Comparison of ENCODE assay signal across 13 cellular contexts in genomic region chr22:17201285-17201945, GRCh38. TPM values are rescaled to one million over a fixed set of nuclear protein-coding genes. Genes with fewer than 3 reads are reported as not detected.
DNase-seq lines count a peak whose midpoint lies in the region; ATAC-seq and TF ChIP-seq lines count a peak whose summit lies in the region.
"Had no signal": no experiment of that assay in that cellular context is flagged by ENCODE, and none has a peak within 500 bp of the region (broad histone marks: within the 10 kb centered on the region; RNA-seq: fewer than 3 reads in every experiment).

No MANE protein-coding gene starts in this region.

- ATAC-seq in body of pancreas (peak; percentile 44), right lobe of liver (peak; percentile 89 to 95 (median 92))
- ATAC-seq: esophagus mucosa had no signal

- H3K4me3 ChIP-seq in HUES48 (ENCODE audit: low read depth, low read length) (no peak overlapping the region), body of pancreas (no peak overlapping the region), right lobe of liver (peak overlapping the region in 1 of 3 donors; percentile 1), ascending aorta (no peak overlapping the region)

- H3K4me3 Mint-ChIP-seq in activated T-helper 1 cell treated with anti-CD3 and anti-CD28 coated beads, Interleukin-12 subunit alpha, Interleukin-12 subunit beta, Interleukin-2, Interleukin-4 antibody, amounts not matched to agents 30 ng/mL and 10 ng/mL and 1 ng/mL, durations not matched to agents 14 hours and 24 hours and 36 hours, result no peak overlapping the region
- H3K4me3 Mint-ChIP-seq: naive B cell had no signal

- 8 to 14% methylated on average over 8 of the region's 8 CpGs for WGBS in body of pancreas, 2 donors
- WGBS in right lobe of liver (ENCODE audit: insufficient coverage, low coverage, low lambda C conversion rate, missing lambda C conversion rate), result 22% methylated on average over 8 of the region's 8 CpGs

- H3K27me3 ChIP-seq in HUES48 (ENCODE audit: control insufficient read depth, insufficient read depth, low read length) (no peaks in the 10 kb centered on the region), body of pancreas (peaks cover 0 to 10% of the 10 kb centered on the region in 2 donors), right lobe of liver (no peaks in the 10 kb centered on the region), ascending aorta (no peaks in the 10 kb centered on the region)

- no peak overlapping the region for H3K9ac ChIP-seq in HUES48 (ENCODE audit: low read depth, low read length)

- H3K4me1 ChIP-seq in HUES48 (ENCODE audit: control insufficient read depth, insufficient read depth, low read length) (peaks cover 36% of the 10 kb centered on the region), body of pancreas (peaks cover 5% of the 10 kb centered on the region), right lobe of liver (peaks cover 0 to 6% (median 3%) of the 10 kb centered on the region in 4 donors), ascending aorta (no peaks in the 10 kb centered on the region)

- TF ChIP-seq POLR2A in body of pancreas (IDR thresholded peaks at IDR 0.05) (no peak), right lobe of liver (IDR thresholded peaks at IDR 0.05) (no peak)

- intact Hi-C loops in body of pancreas (cut with DNase I) (no loop called here), right lobe of liver (cut with DNase I) (loop anchor here in 1 of 2 donors (10.0 kb wide), 1 partner anchor 303 kb away; no protein-coding TSS in a partner anchor), ascending aorta (cut with DNase I) (no loop called here)
- intact Hi-C loops in activated T-helper 1 cell treated with anti-CD3 and anti-CD28 coated beads, Interleukin-12 subunit alpha, Interleukin-12 subunit beta, Interleukin-2, Interleukin-4 antibody, amounts not matched to agents 30 ng/mL and 10 ng/mL and 1 ng/mL, durations not matched to agents 14 hours and 24 hours and 36 hours (cut with micrococcal nuclease), result no loop called here

- DNase-seq in Ammon's horn (ENCODE audit: low spot score), result peak; percentile 62
- DNase-seq in body of pancreas, result peak in 3 of 4 donors; percentile 22 to 34 (median 29)
- DNase-seq in right lobe of liver, result peak in 1 of 3 donors; percentile 57
- no peak for DNase-seq in ascending aorta (ENCODE audit: low spot score in 2 of 2)
- DNase-seq in NCI-H1436 (lab: John Stamatoyannopoulos, UW), result no peak
- DNase-seq in NOMO-1 treated with DMSO at 0.1 percent for 48 hours (lab: John Stamatoyannopoulos, UW; ENCODE audit: unreplicated experiment), result no peak
- DNase-seq in activated T-helper 1 cell treated with anti-CD3 and anti-CD28 coated beads, Interleukin-12 subunit alpha, Interleukin-12 subunit beta, Interleukin-2, Interleukin-4 antibody, amounts not matched to agents 30 ng/mL and 10 ng/mL and 1 ng/mL, durations not matched to agents 14 hours and 24 hours and 36 hours (ENCODE audit: low spot score), result no peak
- DNase-seq: activated naive CD4-positive, alpha-beta T cell treated with Interleukin-2 at 50 U/mL for 16 hours; DMS79; naive B cell; T1000 had no signal

- H3K4me1 Mint-ChIP-seq in activated T-helper 1 cell treated with anti-CD3 and anti-CD28 coated beads, Interleukin-12 subunit alpha, Interleukin-12 subunit beta, Interleukin-2, Interleukin-4 antibody, amounts not matched to agents 30 ng/mL and 10 ng/mL and 1 ng/mL, durations not matched to agents 14 hours and 24 hours and 36 hours (ENCODE audit: low read depth), result no peaks in the 10 kb centered on the region

- no peaks in the 10 kb centered on the region for H3K27me3 Mint-ChIP-seq in activated T-helper 1 cell treated with anti-CD3 and anti-CD28 coated beads, Interleukin-12 subunit alpha, Interleukin-12 subunit beta, Interleukin-2, Interleukin-4 antibody, amounts not matched to agents 30 ng/mL and 10 ng/mL and 1 ng/mL, durations not matched to agents 14 hours and 24 hours and 36 hours (ENCODE audit: insufficient read depth)
- H3K27me3 Mint-ChIP-seq: naive B cell had no signal

- no peaks in the 10 kb centered on the region for H3K9me3 Mint-ChIP-seq in activated T-helper 1 cell treated with anti-CD3 and anti-CD28 coated beads, Interleukin-12 subunit alpha, Interleukin-12 subunit beta, Interleukin-2, Interleukin-4 antibody, amounts not matched to agents 30 ng/mL and 10 ng/mL and 1 ng/mL, durations not matched to agents 14 hours and 24 hours and 36 hours
- H3K9me3 Mint-ChIP-seq: naive B cell had no signal

- peak in 6 of 7 experiments; percentile 22 to 62 (median 44) for TF ChIP-seq CTCF in body of pancreas (IDR thresholded peaks at IDR 0.05)
- peak; percentile 53 to 68 (median 56) for TF ChIP-seq CTCF in right lobe of liver (IDR thresholded peaks at IDR 0.05)
- no peak for TF ChIP-seq CTCF in ascending aorta (IDR thresholded peaks at IDR 0.05)

- H3K9me3 ChIP-seq in HUES48 (ENCODE audit: control insufficient read depth, insufficient read depth, low read length) (no peaks in the 10 kb centered on the region), body of pancreas (no peaks in the 10 kb centered on the region), right lobe of liver (no peaks in the 10 kb centered on the region), ascending aorta (no peaks in the 10 kb centered on the region)

- peaks cover 22% of the 10 kb centered on the region for H3K36me3 Mint-ChIP-seq in activated T-helper 1 cell treated with anti-CD3 and anti-CD28 coated beads, Interleukin-12 subunit alpha, Interleukin-12 subunit beta, Interleukin-2, Interleukin-4 antibody, amounts not matched to agents 30 ng/mL and 10 ng/mL and 1 ng/mL, durations not matched to agents 14 hours and 24 hours and 36 hours (ENCODE audit: low read depth)

- H3K36me3 ChIP-seq in HUES48 (ENCODE audit: control insufficient read depth, insufficient read depth, low read length) (no peaks in the 10 kb centered on the region), body of pancreas (replicated peaks in 1 of 2; ENCODE audit: insufficient read depth in 1 of 2, low read depth in 2 of 2) (no peaks in the 10 kb centered on the region), right lobe of liver (no peaks in the 10 kb centered on the region), ascending aorta (no peaks in the 10 kb centered on the region)

- H3K27ac Mint-ChIP-seq in activated T-helper 1 cell treated with anti-CD3 and anti-CD28 coated beads, Interleukin-12 subunit alpha, Interleukin-12 subunit beta, Interleukin-2, Interleukin-4 antibody, amounts not matched to agents 30 ng/mL and 10 ng/mL and 1 ng/mL, durations not matched to agents 14 hours and 24 hours and 36 hours, result no peak overlapping the region

- H3K27ac ChIP-seq in HUES48 (ENCODE audit: low read depth, low read length) (peak overlapping the region; percentile 7), body of pancreas (no peak overlapping the region), right lobe of liver (peak overlapping the region in 1 of 3 donors; percentile 30), ascending aorta (no peak overlapping the region)

RNA-seq across cellular contexts. Expression of gene ADA2, which starts 17.8 kb away (rescaled TPM):
- total RNA-seq in body of pancreas (1 to 10 TPM; 2.3 to 3.4 TPM), right lobe of liver (10 to 100 TPM in 2 of 6 experiments, 1 to 10 TPM in 4; 5.3 to 25.8 (median 8.8) TPM), ascending aorta (not detected)
- 3.4 and 3.7 TPM in 2 replicates for total RNA-seq in activated T-helper 1 cell treated with anti-CD3 and anti-CD28 coated beads, Interleukin-12 subunit alpha, Interleukin-12 subunit beta, Interleukin-2, Interleukin-4 antibody, amounts not matched to agents 30 ng/mL and 10 ng/mL and 1 ng/mL, durations not matched to agents 14 hours and 24 hours and 36 hours

RNA-seq across cellular contexts. Expression of gene HDHD5, which starts 42.3 kb away (rescaled TPM):
- 10 to 100 TPM; 22.1 to 28.7 TPM for total RNA-seq in body of pancreas
- total RNA-seq in right lobe of liver, result 10 to 100 TPM; 19.4 to 44.5 (median 30.2) TPM
- total RNA-seq in ascending aorta, result 55.8 TPM
- 39.1 and 42.1 TPM in 2 replicates for total RNA-seq in activated T-helper 1 cell treated with anti-CD3 and anti-CD28 coated beads, Interleukin-12 subunit alpha, Interleukin-12 subunit beta, Interleukin-2, Interleukin-4 antibody, amounts not matched to agents 30 ng/mL and 10 ng/mL and 1 ng/mL, durations not matched to agents 14 hours and 24 hours and 36 hours

Comparison
In these comparisons a context has a peak if more than half of its experiments do, and no peak if none do; other contexts are left out.
1. DNase-seq: peak in Ammon's horn (single experiment) and body of pancreas (3 of 4); none in ascending aorta (0 of 2), NCI-H1436 (single experiment), NOMO-1 treated with DMSO at 0.1 percent for 48 hours (single experiment) and activated T-helper 1 cell treated with anti-CD3 and anti-CD28 coated beads, Interleukin-12 subunit alpha, Interleukin-12 subunit beta, Interleukin-2, Interleukin-4 antibody, amounts not matched to agents 30 ng/mL and 10 ng/mL and 1 ng/mL, durations not matched to agents 14 hours and 24 hours and 36 hours (single experiment).
2. CTCF ChIP-seq: peak in body of pancreas (6 of 7) and right lobe of liver (4 of 4); none in ascending aorta (0 of 3).